ENCODE assay signal across 29 cellular contexts in genomic region chr5:122485226-122485625, GRCh38.
"Had no signal": no experiment of that assay in that cellular context is flagged by ENCODE, and none has a peak within 500 bp of the region (broad histone marks: within the 10 kb centered on the region; RNA-seq: fewer than 3 reads in every experiment).

No MANE protein-coding gene starts in this region.

- H3K27ac ChIP-seq: colonic mucosa, coronary artery, dorsolateral prefrontal cortex, epithelial cell of prostate, esophagus muscularis mucosa, esophagus squamous epithelium, foreskin keratinocyte, gastrocnemius medialis, gastroesophageal sphincter, heart left ventricle, heart right ventricle had no signal

- H3K27me3 ChIP-seq: colonic mucosa, dorsolateral prefrontal cortex, esophagus muscularis mucosa, esophagus squamous epithelium, foreskin keratinocyte, gastrocnemius medialis, gastroesophageal sphincter, heart left ventricle, heart right ventricle had no signal

- FAIRE-seq: colon, endometrium, endothelial cell of umbilical vein, frontal cortex had no signal

- H3K4me1 ChIP-seq: colonic mucosa, esophagus muscularis mucosa, foreskin keratinocyte, gastrocnemius medialis, gastroesophageal sphincter, heart left ventricle, heart right ventricle had no signal

- DNase-seq: colonic mucosa; cortex of kidney; dermis blood vessel endothelial cell; dorsolateral prefrontal cortex; effector CD4-positive, alpha-beta T cell; effector CD8-positive, alpha-beta T cell; effector memory CD4-positive, alpha-beta T cell; effector memory CD8-positive, alpha-beta T cell; endodermal cell; erythroblast; esophagus squamous epithelium; foreskin fibroblast; foreskin keratinocyte; foreskin melanocyte; gastrocnemius medialis; glutamatergic neuron; head of caudate nucleus; heart left ventricle; heart right ventricle had no signal

- H3K9me3 Mint-ChIP-seq: dendritic cell treated with granulocyte-macrophage colony-stimulating factor and Interleukin-4, amounts not matched to agents 40 ng/mL and 50 ng/mL, for 4 days had no signal

- H3K9me3 ChIP-seq: colonic mucosa, esophagus muscularis mucosa, esophagus squamous epithelium, gastrocnemius medialis, gastroesophageal sphincter, heart left ventricle had no signal

- ATAC-seq: effector memory CD8-positive, alpha-beta T cell; esophagus mucosa; foreskin keratinocyte; gastrocnemius medialis; gastroesophageal sphincter; heart left ventricle; heart right ventricle had no signal

- H3K36me3 ChIP-seq: colonic mucosa, esophagus muscularis mucosa, esophagus squamous epithelium, gastrocnemius medialis, gastroesophageal sphincter, heart left ventricle, heart right ventricle had no signal

- H3K4me3 ChIP-seq: colonic mucosa, coronary artery, dorsolateral prefrontal cortex, esophagus muscularis mucosa, esophagus squamous epithelium, gastrocnemius medialis, gastroesophageal sphincter, heart left ventricle, heart right ventricle had no signal

- H3K27ac Mint-ChIP-seq: dendritic cell treated with granulocyte-macrophage colony-stimulating factor and Interleukin-4, amounts not matched to agents 40 ng/mL and 50 ng/mL, for 4 days; effector memory CD8-positive, alpha-beta T cell; endodermal cell had no signal
